In genomic region chr1:22024485-22025367, GRCh38 we compare ENCODE assay signal across 8 cellular contexts. TPM values are rescaled to one million over a fixed set of nuclear protein-coding genes. Genes with fewer than 3 reads are reported as not detected.
DNase-seq lines count a peak whose midpoint lies in the region; ATAC-seq and TF ChIP-seq lines count a peak whose summit lies in the region.

No MANE protein-coding gene starts in this region.

- no peak overlapping the region for H2BK120ac ChIP-seq in mesenchymal stem cell (ENCODE audit: low read depth, low read length)

- peak; percentile 29 for TF ChIP-seq CTCF in 22Rv1 (IDR thresholded peaks at IDR 0.05)

- peak overlapping the region; percentile 95 for H3K4me3 Mint-ChIP-seq in activated CD4-positive, alpha-beta memory T cell treated with anti-CD3 and anti-CD28 coated beads for 36 hours

- H3K27me3 Mint-ChIP-seq in activated CD4-positive, alpha-beta memory T cell treated with anti-CD3 and anti-CD28 coated beads for 36 hours: no peaks in the 10 kb centered on the region

- H3K27ac ChIP-seq in 22Rv1 (peak overlapping the region; percentile 87), ectodermal cell (ENCODE audit: insufficient read depth, low read depth, low read length, poor library complexity, severe bottlenecking) (peak overlapping the region; percentile 88), mesenchymal stem cell (ENCODE audit: low read length, poor library complexity, severe bottlenecking) (peak overlapping the region; percentile 95)

- H3K9me3 ChIP-seq in ectodermal cell (ENCODE audit: control insufficient read depth, low read length): no peaks in the 10 kb centered on the region
- H3K9me3 ChIP-seq in mesenchymal stem cell (ENCODE audit: control insufficient read depth, low read length): no peaks in the 10 kb centered on the region

- ATAC-seq in GM18505 (IDR thresholded peaks at IDR 0.05; ENCODE audit: unreplicated experiment): peak; percentile 29
- ATAC-seq in HG03025 (IDR thresholded peaks at IDR 0.05; ENCODE audit: low FRiP score, unreplicated experiment): peak; percentile 42

- no peak overlapping the region for H3K23ac ChIP-seq in mesenchymal stem cell (ENCODE audit: low read length in 2 of 2)

- H3K4ac ChIP-seq in mesenchymal stem cell (ENCODE audit: low read depth in 1 of 2, low read length in 2 of 2): peak overlapping the region; percentile 17 to 68

- peaks cover 10% of the 10 kb centered on the region for H3K36me3 Mint-ChIP-seq in activated CD4-positive, alpha-beta memory T cell treated with anti-CD3 and anti-CD28 coated beads for 36 hours

- peak overlapping the region; percentile 76 for H4K8ac ChIP-seq in mesenchymal stem cell (ENCODE audit: low read length)

- POLR2A ChIA-PET in activated CD4-positive, alpha-beta memory T cell treated with anti-CD3 and anti-CD28 coated beads for 36 hours (lab: Charles Lee): interaction anchor here (0.9 to 2.7 kb wide), 10 partner anchors 9 to 242 kb away, joined by 3 to 78 read pairs (median 4); partner anchors contain the start of genes CDC42 and USP48

- no peaks in the 10 kb centered on the region for H3K36me3 ChIP-seq in ectodermal cell (ENCODE audit: control insufficient read depth, insufficient read depth, low read length)
- peaks cover 0 to 6% of the 10 kb centered on the region in 2 experiments for H3K36me3 ChIP-seq in mesenchymal stem cell (ENCODE audit: control insufficient read depth in 1 of 2, insufficient read depth in 2 of 2, low read depth in 1 of 2, low read length in 2 of 2)

- H3K4me1 Mint-ChIP-seq in activated CD4-positive, alpha-beta memory T cell treated with anti-CD3 and anti-CD28 coated beads for 36 hours (ENCODE audit: low read depth): peaks cover 41% of the 10 kb centered on the region

- H3K9ac ChIP-seq in mesenchymal stem cell (ENCODE audit: low read length): peak overlapping the region; percentile 98

- H2AK5ac ChIP-seq in mesenchymal stem cell (ENCODE audit: low read length, severe bottlenecking): no peak overlapping the region

- peak overlapping the region; percentile 65 for H3K4me2 ChIP-seq in mesenchymal stem cell (ENCODE audit: low read length, poor library complexity, severe bottlenecking)

- H3K18ac ChIP-seq in mesenchymal stem cell (ENCODE audit: low read depth in 1 of 2, low read length in 2 of 2): peak overlapping the region; percentile 72 to 84

- intact Hi-C loops in activated CD4-positive, alpha-beta memory T cell treated with anti-CD3 and anti-CD28 coated beads for 36 hours (cut with micrococcal nuclease): loop anchor here (1.0 to 10.0 kb wide), 8 partner anchors 16 to 730 kb away; partner anchors contain the start of genes ECE1, USP48 and ZBTB40

- H2BK15ac ChIP-seq in mesenchymal stem cell (ENCODE audit: low read depth, poor library complexity, severe bottlenecking): peak overlapping the region; percentile 6

- H3K4me1 ChIP-seq in ectodermal cell (ENCODE audit: control insufficient read depth, insufficient read depth, low read length) (peaks cover 6% of the 10 kb centered on the region), mesenchymal stem cell (ENCODE audit: control insufficient read depth, insufficient read depth, low read depth, low read length) (peaks cover 14% of the 10 kb centered on the region)

- TF ChIP-seq POLR2A in GM18505 (IDR thresholded peaks at IDR 0.05; ENCODE audit: borderline replicate concordance, extremely low read depth, insufficient read depth, insufficient read length): no peak

- DNase-seq in NCI-H446 treated with DMSO at 0.1 percent for 48 hours (lab: John Stamatoyannopoulos, UW) (peak; percentile 70), mesenchymal stem cell (peak; percentile 95)
- DNase-seq in activated CD4-positive, alpha-beta memory T cell treated with anti-CD3 and anti-CD28 coated beads for 36 hours: peak; percentile 86
- peak; percentile 45 for DNase-seq in stimulated activated CD8-positive, alpha-beta memory T cell treated with anti-CD3 and anti-CD28 coated beads, Interleukin-15, amount 100 ng/mL, for 1 hour (ENCODE audit: low read depth)

- no peaks in the 10 kb centered on the region for H3K9me3 Mint-ChIP-seq in activated CD4-positive, alpha-beta memory T cell treated with anti-CD3 and anti-CD28 coated beads for 36 hours

- peak overlapping the region in 1 of 2 experiments; percentile 35 for H3K14ac ChIP-seq in mesenchymal stem cell (ENCODE audit: low read length in 2 of 2)

- no peak overlapping the region for H2BK5ac ChIP-seq in mesenchymal stem cell (ENCODE audit: low read depth, low read length, poor library complexity, severe bottlenecking)

- WGBS in ectodermal cell, 2 experiments: 27 to 32% methylated on average over 33 of the region's 33 CpGs
- 23% methylated on average over 33 of the region's 33 CpGs for whole genome bisulfite sequencing in mesenchymal stem cell

- peak overlapping the region; percentile 97 for H3K4me3 ChIP-seq in ectodermal cell (ENCODE audit: insufficient read depth, low read depth, low read length)
- peak overlapping the region; percentile 46 to 96 for H3K4me3 ChIP-seq in mesenchymal stem cell (ENCODE audit: insufficient read depth in 1 of 2, low read depth in 1 of 2, low read length in 2 of 2)

- peak overlapping the region; percentile 4 for H4K91ac ChIP-seq in mesenchymal stem cell (ENCODE audit: low read length)

- H2AFZ ChIP-seq in mesenchymal stem cell (ENCODE audit: low read depth, low read length): peak overlapping the region; percentile 72

- CTCF ChIA-PET in activated CD4-positive, alpha-beta memory T cell treated with anti-CD3 and anti-CD28 coated beads for 36 hours (lab: Charles Lee): interaction anchor here (0.7 to 4.9 kb wide), 14 partner anchors 8 to 243 kb away, joined by 3 to 62 read pairs (median 4); partner anchors contain the start of gene CDC42

- H2BK12ac ChIP-seq in mesenchymal stem cell (ENCODE audit: low read length in 2 of 2): peak overlapping the region; percentile 89 to 92

- H3K27me3 ChIP-seq in ectodermal cell (ENCODE audit: control insufficient read depth, insufficient read depth, low read length, poor library complexity, severe bottlenecking) (no peaks in the 10 kb centered on the region), mesenchymal stem cell (ENCODE audit: control insufficient read depth in 1 of 2, insufficient read depth in 1 of 2, low read length in 2 of 2) (no peaks in the 10 kb centered on the region)

- H3K27ac Mint-ChIP-seq in activated CD4-positive, alpha-beta memory T cell treated with anti-CD3 and anti-CD28 coated beads for 36 hours: peak overlapping the region; percentile 99

- H3K79me1 ChIP-seq in mesenchymal stem cell (replicated peaks; ENCODE audit: low read length, poor library complexity, severe bottlenecking): peaks cover 5% of the 10 kb centered on the region

RNA-seq across cellular contexts. Expression of gene CELA3A, which starts 23.3 kb away (rescaled TPM):
- not detected for total RNA-seq in activated CD4-positive, alpha-beta memory T cell treated with anti-CD3 and anti-CD28 coated beads for 36 hours
- not detected for polyA plus RNA-seq in ectodermal cell (2013, experiment 1 of 4)
- polyA plus RNA-seq in ectodermal cell (2013, experiment 2 of 4): not detected
- polyA plus RNA-seq in ectodermal cell (2013, experiment 3 of 4): not detected
- polyA plus RNA-seq in ectodermal cell (2013, experiment 4 of 4): not detected
- not detected for polyA plus RNA-seq in mesenchymal stem cell (2013, experiment 1 of 2)
- not detected for polyA plus RNA-seq in mesenchymal stem cell (2013, experiment 2 of 2)

RNA-seq across cellular contexts. Expression of gene CDC42, which starts 27.8 kb away (rescaled TPM):
- 100 to 1,000 TPM; 310 to 314 TPM for total RNA-seq in activated CD4-positive, alpha-beta memory T cell treated with anti-CD3 and anti-CD28 coated beads for 36 hours
- 276 TPM for polyA plus RNA-seq in ectodermal cell (2013, experiment 1 of 4)
- 280 TPM for polyA plus RNA-seq in ectodermal cell (2013, experiment 2 of 4)
- 192 TPM for polyA plus RNA-seq in ectodermal cell (2013, experiment 3 of 4)
- 202 TPM for polyA plus RNA-seq in ectodermal cell (2013, experiment 4 of 4)
- polyA plus RNA-seq in mesenchymal stem cell (2013, experiment 1 of 2): 316 TPM
- polyA plus RNA-seq in mesenchymal stem cell (2013, experiment 2 of 2): 326 TPM

RNA-seq across cellular contexts. Expression of gene CELA3B, which starts 47.9 kb away (rescaled TPM):
- not detected for total RNA-seq in activated CD4-positive, alpha-beta memory T cell treated with anti-CD3 and anti-CD28 coated beads for 36 hours
- polyA plus RNA-seq in ectodermal cell (2013, experiment 1 of 4): not detected
- not detected for polyA plus RNA-seq in ectodermal cell (2013, experiment 2 of 4)
- not detected for polyA plus RNA-seq in ectodermal cell (2013, experiment 3 of 4)
- not detected for polyA plus RNA-seq in ectodermal cell (2013, experiment 4 of 4)
- polyA plus RNA-seq in mesenchymal stem cell (2013, experiment 1 of 2): not detected
- not detected for polyA plus RNA-seq in mesenchymal stem cell (2013, experiment 2 of 2)

Comparison
In these comparisons a context has a peak if more than half of its experiments do, and no peak if none do; other contexts are left out.
1. Peak in every context shown above with its lines: DNase-seq, ATAC-seq, H3K4me3 ChIP-seq and H3K27ac ChIP-seq.
2. DNase-seq: peak in every context shown above with its lines; median percentile 95 in mesenchymal stem cell; 86 in activated CD4-positive, alpha-beta memory T cell treated with anti-CD3 and anti-CD28 coated beads for 36 hours; 70 in NCI-H446 treated with DMSO at 0.1 percent for 48 hours; 45 in stimulated activated CD8-positive, alpha-beta memory T cell treated with anti-CD3 and anti-CD28 coated beads, Interleukin-15, amount 100 ng/mL, for 1 hour.